Comparison of ENCODE assay signal across 15 cellular contexts in the genomic region with DNA sequence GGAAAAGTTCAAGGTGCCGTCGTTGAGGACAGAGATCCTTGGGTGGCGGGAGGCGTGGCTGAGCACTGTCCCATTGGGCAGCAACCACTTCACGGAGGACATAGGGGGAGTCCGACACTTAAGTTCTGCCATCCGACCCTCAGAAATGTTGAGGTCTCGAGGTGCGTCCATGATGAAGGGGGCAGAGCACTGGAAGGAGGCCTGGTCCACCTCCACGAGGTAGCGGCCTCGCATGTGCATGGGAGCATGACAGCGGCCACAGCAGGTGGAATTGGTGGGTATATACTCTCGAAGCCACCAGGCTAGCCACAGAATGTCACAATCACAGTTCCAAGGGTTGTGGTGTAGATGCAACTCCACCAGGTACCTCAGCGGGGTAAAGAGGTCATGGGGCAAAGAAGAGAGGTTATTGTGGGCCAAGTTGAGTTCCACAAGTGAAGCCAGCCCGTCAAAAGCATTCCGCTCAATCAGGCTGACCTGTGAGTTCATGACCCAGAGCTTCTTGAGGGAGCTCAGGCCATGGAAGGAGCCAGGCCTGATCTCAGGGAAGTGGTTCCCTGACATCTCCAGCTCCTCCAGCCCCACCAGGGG. TPM values are rescaled to one million over a fixed set of nuclear protein-coding genes. Genes with fewer than 3 reads are reported as not detected.
DNase-seq lines count a peak whose midpoint lies in the region; TF ChIP-seq lines count a peak whose summit lies in the region.
"Had no signal": no experiment of that assay in that cellular context is flagged by ENCODE, and none has a peak within 500 bp of the region (broad histone marks: within the 10 kb centered on the region; RNA-seq: fewer than 3 reads in every experiment).

No MANE protein-coding gene starts in this region.

- H3K9me3 ChIP-seq in liver (ENCODE audit: control insufficient read depth in 4 of 4, low read length in 3 of 4) (no peaks in the 10 kb centered on the region), breast epithelium (no peaks in the 10 kb centered on the region)

- no peak for DNase-seq in activated CD4-positive, alpha-beta T cell treated with anti-CD3 and anti-CD28 coated beads, Interleukin-2, amount 10 ng/mL, durations not matched to agents 24 days and 14 days
- no peak for DNase-seq in activated CD4-positive, alpha-beta T cell treated with anti-CD3 and anti-CD28 coated beads, Interleukin-2, amount 50 U/mL, for 1 hour
- DNase-seq in progenitor cell of endocrine pancreas (ENCODE audit: low spot score, unreplicated experiment) (no peak), breast epithelium (ENCODE audit: low spot score in 2 of 2) (no peak), midbrain (lab: John Stamatoyannopoulos, UW) (no peak), SW480 (ENCODE audit: low spot score) (no peak)
- DNase-seq: 8988T; activated CD4-positive, alpha-beta T cell treated with anti-CD3 and anti-CD28 coated beads for 1 hour; activated naive CD4-positive, alpha-beta T cell treated with anti-CD3 and anti-CD28 coated beads for 36 hours; effector CD8-positive, alpha-beta T cell; NCI-H2227 treated with DMSO at 0.1 percent for 48 hours; T-helper 2 cell had no signal

- H3K36me3 ChIP-seq in liver (ENCODE audit: control insufficient read depth in 4 of 4, insufficient read depth in 3 of 4, low read depth in 1 of 4, low read length in 3 of 4) (peaks cover 0 to 8% (median 1%) of the 10 kb centered on the region in 4 donors), breast epithelium (no peaks in the 10 kb centered on the region)

- peaks cover 22% of the 10 kb centered on the region for H3K27me3 Mint-ChIP-seq in activated CD4-positive, alpha-beta T cell treated with anti-CD3 and anti-CD28 coated beads, Interleukin-2, amount 10 ng/mL, durations not matched to agents 24 days and 14 days
- H3K27me3 Mint-ChIP-seq in progenitor cell of endocrine pancreas, result peaks cover 9% of the 10 kb centered on the region

- H3K27ac ChIP-seq in angular gyrus (ENCODE audit: low read depth, low read length), result peak overlapping the region; percentile 60
- no peak overlapping the region for H3K27ac ChIP-seq in liver (ENCODE audit: low read depth in 1 of 2, low read length in 2 of 2)
- no peak overlapping the region for H3K27ac ChIP-seq in breast epithelium
- H3K27ac ChIP-seq: RWPE1 had no signal

- H3K4me3 ChIP-seq in liver (ENCODE audit: low read depth in 1 of 3, low read length in 3 of 3) (no peak overlapping the region), breast epithelium (no peak overlapping the region)

- no peaks in the 10 kb centered on the region for H3K9me3 Mint-ChIP-seq in activated CD4-positive, alpha-beta T cell treated with anti-CD3 and anti-CD28 coated beads, Interleukin-2, amount 10 ng/mL, durations not matched to agents 24 days and 14 days
- no peaks in the 10 kb centered on the region for H3K9me3 Mint-ChIP-seq in progenitor cell of endocrine pancreas (ENCODE audit: low read depth)
- H3K9me3 Mint-ChIP-seq: activated naive CD4-positive, alpha-beta T cell treated with anti-CD3 and anti-CD28 coated beads for 36 hours had no signal

- intact Hi-C loops in activated CD4-positive, alpha-beta T cell treated with anti-CD3 and anti-CD28 coated beads, Interleukin-2, amount 10 ng/mL, durations not matched to agents 24 days and 14 days (cut with micrococcal nuclease), result loop anchor here (10.0 kb wide), 1 partner anchor 325 kb away; no protein-coding TSS in a partner anchor
- intact Hi-C loops in breast epithelium (cut with DNase I; ENCODE audit: low total_unique reads), result no loop called here

- H3K27ac Mint-ChIP-seq in activated CD4-positive, alpha-beta T cell treated with anti-CD3 and anti-CD28 coated beads, Interleukin-2, amount 10 ng/mL, durations not matched to agents 24 days and 14 days, result no peak overlapping the region
- H3K27ac Mint-ChIP-seq in progenitor cell of endocrine pancreas, result peak overlapping the region; percentile 16
- H3K27ac Mint-ChIP-seq: activated naive CD4-positive, alpha-beta T cell treated with anti-CD3 and anti-CD28 coated beads for 36 hours had no signal

- no peaks in the 10 kb centered on the region for H3K27me3 ChIP-seq in liver (ENCODE audit: control insufficient read depth in 4 of 4, insufficient read depth in 4 of 4, low read length in 3 of 4)
- H3K27me3 ChIP-seq in breast epithelium, result no peaks in the 10 kb centered on the region

- TF ChIP-seq RAD21 in liver (IDR thresholded peaks at IDR 0.05), result no peak

- H3K9ac ChIP-seq in liver (ENCODE audit: low read depth in 1 of 2, low read length in 2 of 2), result no peak overlapping the region

- H3K36me3 Mint-ChIP-seq in activated CD4-positive, alpha-beta T cell treated with anti-CD3 and anti-CD28 coated beads, Interleukin-2, amount 10 ng/mL, durations not matched to agents 24 days and 14 days (ENCODE audit: low read depth), result peaks cover 29% of the 10 kb centered on the region
- H3K36me3 Mint-ChIP-seq in progenitor cell of endocrine pancreas (ENCODE audit: insufficient read depth), result peaks cover 8% of the 10 kb centered on the region

- no peak for TF ChIP-seq CTCF in liver (IDR thresholded peaks at IDR 0.05; ENCODE audit: low read depth, low read length, missing input control)
- no peak for TF ChIP-seq CTCF in progenitor cell of endocrine pancreas (IDR thresholded peaks at IDR 0.05; ENCODE audit: unreplicated experiment)
- TF ChIP-seq CTCF in breast epithelium (IDR thresholded peaks at IDR 0.05), result no peak

- H3K4me3 Mint-ChIP-seq in activated CD4-positive, alpha-beta T cell treated with anti-CD3 and anti-CD28 coated beads, Interleukin-2, amount 10 ng/mL, durations not matched to agents 24 days and 14 days, result peak overlapping the region; percentile 28
- H3K4me3 Mint-ChIP-seq in progenitor cell of endocrine pancreas (ENCODE audit: low read depth), result peak overlapping the region; percentile 43

- H3K4me1 Mint-ChIP-seq in activated CD4-positive, alpha-beta T cell treated with anti-CD3 and anti-CD28 coated beads, Interleukin-2, amount 10 ng/mL, durations not matched to agents 24 days and 14 days, result peaks cover 11% of the 10 kb centered on the region
- H3K4me1 Mint-ChIP-seq in progenitor cell of endocrine pancreas (ENCODE audit: low read depth), result peaks cover 22% of the 10 kb centered on the region

- H3K4me1 ChIP-seq in liver (ENCODE audit: control insufficient read depth in 4 of 4, insufficient read depth in 4 of 4, low read length in 3 of 4) (peaks cover 7 to 47% (median 34%) of the 10 kb centered on the region in 4 donors), breast epithelium (no peaks in the 10 kb centered on the region)

- no peak for TF ChIP-seq POLR2A in breast epithelium (IDR thresholded peaks at IDR 0.05)

- WGBS in liver, result 86% methylated on average over 17 of the region's 17 CpGs

TF ChIP-seq in liver, 16 proteins besides CTCF, POLR2A, EP300 and RAD21 (continues in another document):
- no peak for TF ChIP-seq YY1 (IDR thresholded peaks at IDR 0.05)
- TF ChIP-seq, protein P1, sequence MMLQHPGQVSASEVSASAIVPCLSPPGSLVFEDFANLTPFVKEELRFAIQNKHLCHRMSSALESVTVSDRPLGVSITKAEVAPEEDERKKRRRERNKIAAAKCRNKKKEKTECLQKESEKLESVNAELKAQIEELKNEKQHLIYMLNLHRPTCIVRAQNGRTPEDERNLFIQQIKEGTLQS (IDR thresholded peaks at IDR 0.05), result no peak
- peak; percentile 69 to 90 for TF ChIP-seq RXRA (IDR thresholded peaks at IDR 0.05)
- TF ChIP-seq, protein P2, sequence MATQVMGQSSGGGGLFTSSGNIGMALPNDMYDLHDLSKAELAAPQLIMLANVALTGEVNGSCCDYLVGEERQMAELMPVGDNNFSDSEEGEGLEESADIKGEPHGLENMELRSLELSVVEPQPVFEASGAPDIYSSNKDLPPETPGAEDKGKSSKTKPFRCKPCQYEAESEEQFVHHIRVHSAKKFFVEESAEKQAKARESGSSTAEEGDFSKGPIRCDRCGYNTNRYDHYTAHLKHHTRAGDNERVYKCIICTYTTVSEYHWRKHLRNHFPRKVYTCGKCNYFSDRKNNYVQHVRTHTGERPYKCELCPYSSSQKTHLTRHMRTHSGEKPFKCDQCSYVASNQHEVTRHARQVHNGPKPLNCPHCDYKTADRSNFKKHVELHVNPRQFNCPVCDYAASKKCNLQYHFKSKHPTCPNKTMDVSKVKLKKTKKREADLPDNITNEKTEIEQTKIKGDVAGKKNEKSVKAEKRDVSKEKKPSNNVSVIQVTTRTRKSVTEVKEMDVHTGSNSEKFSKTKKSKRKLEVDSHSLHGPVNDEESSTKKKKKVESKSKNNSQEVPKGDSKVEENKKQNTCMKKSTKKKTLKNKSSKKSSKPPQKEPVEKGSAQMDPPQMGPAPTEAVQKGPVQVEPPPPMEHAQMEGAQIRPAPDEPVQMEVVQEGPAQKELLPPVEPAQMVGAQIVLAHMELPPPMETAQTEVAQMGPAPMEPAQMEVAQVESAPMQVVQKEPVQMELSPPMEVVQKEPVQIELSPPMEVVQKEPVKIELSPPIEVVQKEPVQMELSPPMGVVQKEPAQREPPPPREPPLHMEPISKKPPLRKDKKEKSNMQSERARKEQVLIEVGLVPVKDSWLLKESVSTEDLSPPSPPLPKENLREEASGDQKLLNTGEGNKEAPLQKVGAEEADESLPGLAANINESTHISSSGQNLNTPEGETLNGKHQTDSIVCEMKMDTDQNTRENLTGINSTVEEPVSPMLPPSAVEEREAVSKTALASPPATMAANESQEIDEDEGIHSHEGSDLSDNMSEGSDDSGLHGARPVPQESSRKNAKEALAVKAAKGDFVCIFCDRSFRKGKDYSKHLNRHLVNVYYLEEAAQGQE (IDR thresholded peaks at IDR 0.05), result no peak
- TF ChIP-seq SP1 (IDR thresholded peaks at IDR 0.05), result no peak
- no peak for TF ChIP-seq JUND (IDR thresholded peaks at IDR 0.05)
- TF ChIP-seq GABPA (IDR thresholded peaks at IDR 0.05 in 1 of 2, conservative IDR thresholded peaks at IDR 0.05 in 1 of 2), result no peak

RNA-seq across cellular contexts. Expression of a gene that starts 1.7 kb away (rescaled TPM):
- 2.2 and 5.7 TPM in 2 replicates for total RNA-seq in activated CD4-positive, alpha-beta T cell treated with anti-CD3 and anti-CD28 coated beads, Interleukin-2, amount 10 ng/mL, durations not matched to agents 24 days and 14 days
- total RNA-seq in liver, result 1 to 10 TPM in 1 of 2 donors, under 1 TPM in 1; 0.75 to 2.7 TPM
- polyA plus RNA-seq in liver, result 1 to 10 TPM in 1 of 2 donors, under 1 TPM in 1; 0.54 to 1.6 TPM
- 15.9 and 19.4 TPM in 2 replicates for total RNA-seq in progenitor cell of endocrine pancreas
- total RNA-seq in breast epithelium, result 1 to 10 TPM in 2 of 3 donors, under 1 TPM in 1; 0.33 to 3.2 (median 1.6) TPM
